In the genomic region with DNA sequence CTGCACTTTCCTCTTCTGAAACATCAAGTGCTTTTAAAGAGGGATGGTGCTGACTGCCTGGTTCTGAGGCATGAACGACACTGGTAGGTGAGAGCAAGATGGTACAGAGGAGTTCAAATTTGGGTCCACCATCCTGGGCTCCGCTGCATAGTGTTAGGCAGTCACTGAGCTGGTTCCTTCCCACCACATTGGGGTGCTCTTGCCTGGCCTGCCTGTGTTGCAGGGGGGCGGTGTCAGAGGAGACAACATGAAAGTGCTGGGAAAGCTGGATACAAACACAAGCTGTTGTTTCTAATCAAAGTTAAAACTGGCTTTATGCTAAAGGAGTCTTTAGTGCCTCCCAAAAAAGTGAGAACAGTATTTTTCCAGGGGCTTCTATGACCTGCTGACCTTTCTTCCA, we compare ENCODE assay signal across 34 cellular contexts.
"Had no signal": no experiment of that assay in that cellular context is flagged by ENCODE, and none has a peak within 500 bp of the region (broad histone marks: within the 10 kb centered on the region; RNA-seq: fewer than 3 reads in every experiment).

No MANE protein-coding gene starts in this region.

- H3K27me3 ChIP-seq: adrenal gland, body of pancreas had no signal

- H3K4me1 ChIP-seq: adrenal gland, body of pancreas had no signal

- H3K36me3 Mint-ChIP-seq: activated naive CD8-positive, alpha-beta T cell treated with anti-CD3 and anti-CD28 coated beads for 36 hours had no signal

- H3K4me3 ChIP-seq: adrenal gland, body of pancreas had no signal

- H3K27ac Mint-ChIP-seq: activated B cell treated with CpG ODN at 0.5 μM for 24 hours; activated CD8-positive, alpha-beta T cell treated with anti-CD3 and anti-CD28 coated beads for 36 hours; activated naive CD8-positive, alpha-beta T cell treated with anti-CD3 and anti-CD28 coated beads for 36 hours; activated naive CD8-positive, alpha-beta T cell treated with anti-CD3 and anti-CD28 coated beads, Interleukin-2, amount 50 U/mL, for 24 hours; activated T-helper 17 cell treated with anti-CD3 and anti-CD28 coated beads, Interleukin-2, amount 50 U/mL, for 72 hours; effector memory CD8-positive, alpha-beta T cell; T-helper 17 cell; T-helper 2 cell treated with Interferon-gamma antibody and Interleukin-4, amounts not matched to agents 5 μg/mL and 100 μg/mL, for 36 hours had no signal

- ATAC-seq: activated CD4-positive, CD25-positive, alpha-beta regulatory T cell treated with anti-CD3 and anti-CD28 coated beads, Interleukin-2, amount 50 U/mL, for 24 hours; activated CD8-positive, alpha-beta T cell treated with anti-CD3 and anti-CD28 coated beads for 36 hours; activated naive CD8-positive, alpha-beta T cell treated with anti-CD3 and anti-CD28 coated beads, Interleukin-2, amount 50 U/mL, for 24 hours; activated T-cell treated with anti-CD3 and anti-CD28 coated beads, Interleukin-2, amount 50 U/mL, for 4 hours; activated T-helper 17 cell treated with anti-CD3 and anti-CD28 coated beads, Interleukin-2, amount 50 U/mL, for 72 hours; body of pancreas; effector memory CD8-positive, alpha-beta T cell; esophagus mucosa; T-helper 17 cell had no signal

- H3K27ac ChIP-seq: adrenal gland, body of pancreas, epithelial cell of prostate, WERI-Rb-1 had no signal

- DNase-seq: activated B cell treated with CpG ODN at 0.5 μM for 24 hours; activated CD4-positive, alpha-beta T cell treated with anti-CD3 and anti-CD28 coated beads for 48 hours; activated CD4-positive, alpha-beta T cell treated with anti-CD3 and anti-CD28 coated beads, Interleukin-2, amount 50 U/mL, for 1 hour; activated CD4-positive, alpha-beta T cell treated with anti-CD3 and anti-CD28 coated beads, Interleukin-2, amount 50 U/mL, for 48 hours; activated CD8-positive, alpha-beta memory T cell treated with anti-CD3 and anti-CD28 coated beads for 24 hours; activated CD8-positive, alpha-beta T cell treated with anti-CD3 and anti-CD28 coated beads for 36 hours; activated effector memory CD4-positive, alpha-beta T cell treated with Interleukin-2 at 50 U/mL for 16 hours; activated gamma-delta T cell treated with Interleukin-2 at 50 U/mL for 16 hours; activated naive CD4-positive, alpha-beta T cell treated with anti-CD3 and anti-CD28 coated beads, Interleukin-2, amount 50 U/mL, for 16 hours; activated naive CD4-positive, alpha-beta T cell treated with Interleukin-2 at 50 U/mL for 16 hours; activated naive CD8-positive, alpha-beta T cell treated with anti-CD3 and anti-CD28 coated beads for 36 hours; activated naive CD8-positive, alpha-beta T cell treated with anti-CD3 and anti-CD28 coated beads, Interleukin-2, amount 50 U/mL, for 24 hours; activated T-cell treated with anti-CD3 and anti-CD28 coated beads, Interleukin-2, amount 50 U/mL, for 4 hours; adrenal gland; amygdala; aorta; body of pancreas; caudate nucleus; cortex of kidney; dermis blood vessel endothelial cell; effector CD4-positive, alpha-beta T cell; effector memory CD8-positive, alpha-beta T cell; foreskin fibroblast; glutamatergic neuron; SW 1271; T-helper 1 cell; T-helper 17 cell; T1000; WERI-Rb-1 had no signal

- H3K4me3 Mint-ChIP-seq: activated B cell treated with CpG ODN at 0.5 μM for 24 hours; activated CD8-positive, alpha-beta T cell treated with anti-CD3 and anti-CD28 coated beads for 36 hours; activated naive CD8-positive, alpha-beta T cell treated with anti-CD3 and anti-CD28 coated beads for 36 hours; activated naive CD8-positive, alpha-beta T cell treated with anti-CD3 and anti-CD28 coated beads, Interleukin-2, amount 50 U/mL, for 24 hours; activated T-cell treated with anti-CD3 and anti-CD28 coated beads, Interleukin-2, amount 50 U/mL, for 4 hours; activated T-helper 17 cell treated with anti-CD3 and anti-CD28 coated beads, Interleukin-2, amount 50 U/mL, for 72 hours; effector memory CD8-positive, alpha-beta T cell; T-helper 17 cell; T-helper 2 cell treated with Interferon-gamma antibody and Interleukin-4, amounts not matched to agents 5 μg/mL and 100 μg/mL, for 36 hours had no signal

- H3K9me3 Mint-ChIP-seq: activated CD8-positive, alpha-beta T cell treated with anti-CD3 and anti-CD28 coated beads for 36 hours; activated naive CD8-positive, alpha-beta T cell treated with anti-CD3 and anti-CD28 coated beads, Interleukin-2, amount 50 U/mL, for 24 hours; activated T-cell treated with anti-CD3 and anti-CD28 coated beads, Interleukin-2, amount 50 U/mL, for 4 hours; activated T-helper 17 cell treated with anti-CD3 and anti-CD28 coated beads, Interleukin-2, amount 50 U/mL, for 72 hours; T-helper 2 cell treated with Interferon-gamma antibody and Interleukin-4, amounts not matched to agents 5 μg/mL and 100 μg/mL, for 36 hours had no signal

- H3K9me3 ChIP-seq: adrenal gland, body of pancreas had no signal

- H3K27me3 Mint-ChIP-seq: effector memory CD8-positive, alpha-beta T cell had no signal

- H3K4me1 Mint-ChIP-seq: activated naive CD8-positive, alpha-beta T cell treated with anti-CD3 and anti-CD28 coated beads for 36 hours; activated naive CD8-positive, alpha-beta T cell treated with anti-CD3 and anti-CD28 coated beads, Interleukin-2, amount 50 U/mL, for 24 hours; activated T-helper 17 cell treated with anti-CD3 and anti-CD28 coated beads, Interleukin-2, amount 50 U/mL, for 72 hours; T-helper 17 cell had no signal
